In genomic region chr20:9817654-9818053, GRCh38 we compare ENCODE assay signal across 9 cellular contexts. TPM values are rescaled to one million over a fixed set of nuclear protein-coding genes. Genes with fewer than 3 reads are reported as not detected.
"Had no signal": no experiment of that assay in that cellular context is flagged by ENCODE, and none has a peak within 500 bp of the region (broad histone marks: within the 10 kb centered on the region; RNA-seq: fewer than 3 reads in every experiment).

No MANE protein-coding gene starts in this region.

- DNase-seq: IMR-90, KBM-7, KG1 had no signal

- H3K4me3 Mint-ChIP-seq: IgD-negative memory B cell had no signal

- H3K27me3 Mint-ChIP-seq: IgD-negative memory B cell had no signal

- H3K27ac ChIP-seq: HL-60 had no signal

- H3K4me1 Mint-ChIP-seq: IgD-negative memory B cell had no signal

- ATAC-seq: HepG2, K562 had no signal

- H3K27ac Mint-ChIP-seq: IgD-negative memory B cell had no signal

- FAIRE-seq: HepG2, K562 had no signal

- H3K4me3 ChIP-seq: K562 had no signal

- H3K36me3 Mint-ChIP-seq: IgD-negative memory B cell had no signal

RNA-seq across cellular contexts. Expression of gene PAK5, which starts 21.2 kb away (rescaled TPM):
- total RNA-seq: HepG2, HT-29, HT1080, IMR-90, K562 had no signal
- polyA plus RNA-seq: HepG2, IgD-negative memory B cell, IMR-90, K562 had no signal
